1 cellular context compared by ENCODE assay signal in the genomic region with DNA sequence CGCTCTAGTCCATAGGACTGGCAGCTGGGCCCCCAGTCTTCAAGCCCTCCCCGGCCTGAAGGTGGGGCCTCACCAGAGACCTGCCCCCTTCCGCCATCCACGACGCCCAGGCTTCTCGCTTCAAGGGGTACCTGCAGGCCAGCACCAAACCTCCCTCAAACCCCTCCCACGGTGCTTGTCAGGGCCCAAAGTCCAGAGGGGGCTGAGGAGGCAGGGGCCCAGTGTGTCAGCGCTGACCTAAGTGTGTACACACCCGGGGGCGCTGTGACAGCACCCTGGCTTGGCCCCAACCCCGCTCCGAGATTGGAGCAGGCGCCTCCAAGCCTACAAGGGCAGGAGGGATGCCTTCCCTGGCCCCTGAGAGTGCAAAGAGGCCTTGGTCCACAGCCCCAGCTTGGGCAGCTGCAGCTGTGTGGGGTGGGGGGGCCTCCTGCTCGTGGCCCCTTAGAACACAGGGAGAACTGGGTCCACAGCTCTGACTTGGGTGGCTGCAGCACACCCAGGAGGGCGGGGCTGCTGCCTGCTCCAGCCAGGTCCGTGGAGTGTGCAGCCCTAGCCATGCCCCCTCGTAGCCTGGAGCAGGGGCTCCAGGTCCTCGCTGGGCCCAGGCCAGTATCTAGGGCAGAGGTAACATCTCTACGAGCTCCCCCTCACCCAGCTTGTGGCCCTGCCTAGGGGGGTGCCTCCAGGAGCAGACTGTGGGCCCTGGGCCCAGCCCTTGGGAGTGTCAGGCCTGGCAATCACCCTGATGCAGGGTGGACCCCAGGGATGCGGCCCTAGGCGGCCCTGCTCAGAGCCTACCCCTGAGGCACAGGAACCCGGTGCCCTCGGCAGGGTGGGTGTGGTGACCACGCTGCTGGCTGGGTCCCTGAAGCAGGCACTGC.
TF ChIP-seq lines count a peak whose summit lies in the region.

No MANE protein-coding gene starts in this region.

TF ChIP-seq in HepG2, 621 proteins besides CTCF, POLR2A, EP300 and RAD21 (continued from another document):
- TF ChIP-seq ZNF512 (CRISPR knock-in tag; IDR thresholded peaks at IDR 0.05) (0 out of 2 replicates have a peak, but pooled peaks have one; percentile 52), ZNF44 (CRISPR knock-in tag; IDR thresholded peaks at IDR 0.05) (no peak), RFXANK (CRISPR knock-in tag; IDR thresholded peaks at IDR 0.05) (no peak), POLR2AphosphoS2 (IDR thresholded peaks at IDR 0.05; ENCODE audit: low read depth, low read length) (no peak), IKZF4 (CRISPR knock-in tag; IDR thresholded peaks at IDR 0.05; ENCODE audit: borderline replicate concordance, low read depth, not compliant biosample characterization) (peak; percentile 35)
- TF ChIP-seq, protein P1, sequence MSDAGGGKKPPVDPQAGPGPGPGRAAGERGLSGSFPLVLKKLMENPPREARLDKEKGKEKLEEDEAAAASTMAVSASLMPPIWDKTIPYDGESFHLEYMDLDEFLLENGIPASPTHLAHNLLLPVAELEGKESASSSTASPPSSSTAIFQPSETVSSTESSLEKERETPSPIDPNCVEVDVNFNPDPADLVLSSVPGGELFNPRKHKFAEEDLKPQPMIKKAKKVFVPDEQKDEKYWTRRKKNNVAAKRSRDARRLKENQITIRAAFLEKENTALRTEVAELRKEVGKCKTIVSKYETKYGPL (CRISPR knock-in tag; IDR thresholded peaks at IDR 0.05): no peak
- TF ChIP-seq, protein P2, sequence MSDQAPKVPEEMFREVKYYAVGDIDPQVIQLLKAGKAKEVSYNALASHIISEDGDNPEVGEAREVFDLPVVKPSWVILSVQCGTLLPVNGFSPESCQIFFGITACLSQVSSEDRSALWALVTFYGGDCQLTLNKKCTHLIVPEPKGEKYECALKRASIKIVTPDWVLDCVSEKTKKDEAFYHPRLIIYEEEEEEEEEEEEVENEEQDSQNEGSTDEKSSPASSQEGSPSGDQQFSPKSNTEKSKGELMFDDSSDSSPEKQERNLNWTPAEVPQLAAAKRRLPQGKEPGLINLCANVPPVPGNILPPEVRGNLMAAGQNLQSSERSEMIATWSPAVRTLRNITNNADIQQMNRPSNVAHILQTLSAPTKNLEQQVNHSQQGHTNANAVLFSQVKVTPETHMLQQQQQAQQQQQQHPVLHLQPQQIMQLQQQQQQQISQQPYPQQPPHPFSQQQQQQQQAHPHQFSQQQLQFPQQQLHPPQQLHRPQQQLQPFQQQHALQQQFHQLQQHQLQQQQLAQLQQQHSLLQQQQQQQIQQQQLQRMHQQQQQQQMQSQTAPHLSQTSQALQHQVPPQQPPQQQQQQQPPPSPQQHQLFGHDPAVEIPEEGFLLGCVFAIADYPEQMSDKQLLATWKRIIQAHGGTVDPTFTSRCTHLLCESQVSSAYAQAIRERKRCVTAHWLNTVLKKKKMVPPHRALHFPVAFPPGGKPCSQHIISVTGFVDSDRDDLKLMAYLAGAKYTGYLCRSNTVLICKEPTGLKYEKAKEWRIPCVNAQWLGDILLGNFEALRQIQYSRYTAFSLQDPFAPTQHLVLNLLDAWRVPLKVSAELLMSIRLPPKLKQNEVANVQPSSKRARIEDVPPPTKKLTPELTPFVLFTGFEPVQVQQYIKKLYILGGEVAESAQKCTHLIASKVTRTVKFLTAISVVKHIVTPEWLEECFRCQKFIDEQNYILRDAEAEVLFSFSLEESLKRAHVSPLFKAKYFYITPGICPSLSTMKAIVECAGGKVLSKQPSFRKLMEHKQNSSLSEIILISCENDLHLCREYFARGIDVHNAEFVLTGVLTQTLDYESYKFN (CRISPR knock-in tag; conservative IDR thresholded peaks at IDR 0.05): peak; percentile 99
